ENCODE assay signal across 34 cellular contexts in the genomic region with DNA sequence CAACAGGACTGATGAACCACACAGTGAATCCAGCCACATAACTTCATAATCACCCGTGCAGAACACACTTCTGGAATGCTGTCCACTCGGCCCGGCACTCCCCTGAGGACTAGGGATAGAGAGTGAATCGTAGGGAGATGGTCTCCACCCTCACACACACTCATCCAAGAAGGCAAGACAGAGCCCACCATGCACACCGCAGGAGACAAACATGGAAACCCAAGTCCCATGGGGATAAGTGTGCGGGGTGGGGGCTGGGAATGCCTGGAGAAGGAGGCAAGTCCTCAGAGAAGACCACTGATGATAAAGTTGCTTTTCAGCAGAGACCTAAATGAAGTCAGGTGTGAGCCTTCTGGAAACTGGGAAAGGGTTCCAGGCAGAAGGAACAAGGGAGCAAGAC.
"Had no signal": no experiment of that assay in that cellular context is flagged by ENCODE, and none has a peak within 500 bp of the region (broad histone marks: within the 10 kb centered on the region; RNA-seq: fewer than 3 reads in every experiment).

No MANE protein-coding gene starts in this region.

- H3K4me3 ChIP-seq: MG63 had no signal

- H3K36me3 ChIP-seq: MG63 had no signal

- H3K27ac ChIP-seq: KMS-11 had no signal

- H3K27me3 ChIP-seq: MG63 had no signal

- H3K9ac ChIP-seq: KMS-11 had no signal

- H3K9me3 ChIP-seq: MG63 had no signal

- H3K4me2 ChIP-seq: KMS-11 had no signal

- DNase-seq: Karpas-422, Kasumi-1, KG1, MG63, MM.1S, MV-4-11, NCI-H1048, NCI-H1092, NCI-H1092 treated with DMSO at 0.1 percent for 48 hours, NCI-H1105, NCI-H1105 treated with DMSO at 0.1 percent for 48 hours, NCI-H1417, NCI-H1417 treated with DMSO at 0.1 percent for 48 hours, NCI-H1436, NCI-H1436 treated with DMSO at 0.1 percent for 48 hours, NCI-H146, NCI-H1694, NCI-H1694 treated with DMSO at 0.1 percent for 48 hours, NCI-H187, NCI-H187 treated with DMSO at 0.1 percent for 48 hours, NCI-H1930, NCI-H2029, NCI-H2029 treated with DMSO at 0.1 percent for 48 hours, NCI-H2081, NCI-H2081 treated with DMSO at 0.1 percent for 48 hours, NCI-H2107, NCI-H2171, NCI-H2171 treated with DMSO at 0.1 percent for 48 hours, NCI-H2227 treated with DMSO at 0.1 percent for 48 hours, NCI-H226, NCI-H345, NCI-H446, NCI-H446 treated with DMSO at 0.1 percent for 48 hours had no signal
